Comparison of ENCODE assay signal across 16 cellular contexts in the genomic region with DNA sequence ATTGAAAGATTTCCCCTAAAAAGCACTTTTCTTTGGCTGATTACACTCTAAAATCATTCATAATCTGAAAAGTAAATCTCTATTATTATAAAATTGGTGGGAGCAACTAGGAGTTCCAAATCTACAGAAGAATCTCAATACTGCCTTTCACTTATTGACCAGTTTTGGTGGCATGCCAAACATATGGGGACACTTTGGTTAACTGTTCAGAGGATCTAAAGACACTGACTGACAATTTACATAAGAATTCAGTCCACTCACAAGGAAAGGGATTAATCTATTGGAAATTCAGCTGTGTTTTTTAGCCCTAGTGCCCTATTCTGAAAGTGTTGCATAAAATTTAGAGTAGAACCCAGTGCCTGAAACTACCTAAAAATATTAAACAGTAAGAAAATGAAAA.
A peak's percentile ranks its signal among the peaks of the same experiment; 100 is the strongest.
DNase-seq lines count a peak whose midpoint lies in the region; ATAC-seq and TF ChIP-seq lines count a peak whose summit lies in the region.
"Had no signal": no experiment of that assay in that cellular context is flagged by ENCODE, and none has a peak within 500 bp of the region (broad histone marks: within the 10 kb centered on the region; RNA-seq: fewer than 3 reads in every experiment).

No MANE protein-coding gene starts in this region.

- intact Hi-C loops in aorta (cut with DNase I): no loop called here

- CTCF ChIA-PET in SK-N-SH (lab: Yijun Ruan, JAX): interaction anchor here (0.8 to 1.2 kb wide), 2 partner anchors 12 to 58 kb away, joined by 3 read pairs; no protein-coding TSS in a partner anchor

- TF ChIP-seq RAD21 in SK-N-SH (IDR thresholded peaks at IDR 0.05; ENCODE audit: low read length): no peak

- H3K4me3 ChIP-seq in SK-N-SH (ENCODE audit: low read depth in 2 of 2, low read length in 1 of 2): no peak overlapping the region
- no peak overlapping the region for H3K4me3 ChIP-seq in RWPE2 (ENCODE audit: severe bottlenecking)
- H3K4me3 ChIP-seq in foreskin fibroblast (ENCODE audit: low read depth in 1 of 2, low read length in 2 of 2): no peak overlapping the region
- no peak overlapping the region for H3K4me3 ChIP-seq in aorta (ENCODE audit: low read length in 2 of 2)
- H3K4me3 ChIP-seq: GM23338 had no signal

- H2AFZ ChIP-seq in SK-N-SH (ENCODE audit: low read depth): peak overlapping the region; percentile 49; the same call in 1 of the 2 replicates
- H2AFZ ChIP-seq: GM23338 had no signal

- H3K27ac ChIP-seq in SK-N-SH (ENCODE audit: low read depth in 2 of 2, low read length in 1 of 2): no peak overlapping the region
- peak overlapping the region; percentile 58 for H3K27ac ChIP-seq in RWPE2 (ENCODE audit: poor library complexity, severe bottlenecking)
- no peak overlapping the region for H3K27ac ChIP-seq in aorta (ENCODE audit: low read depth in 1 of 2, low read length in 2 of 2)
- H3K27ac ChIP-seq: 22Rv1, C4-2B had no signal

- H3K9me3 ChIP-seq in SK-N-SH (no peaks in the 10 kb centered on the region; the same call in 1 of the 2 replicates), RWPE2 (ENCODE audit: severe bottlenecking) (no peaks in the 10 kb centered on the region), aorta (ENCODE audit: control insufficient read depth, low read length) (no peaks in the 10 kb centered on the region)
- H3K9me3 ChIP-seq: BE2C had no signal

- ATAC-seq in SK-N-SH treated with all-trans-retinoic acid at 6 μM for 48 hours (no peak), RWPE2 (ENCODE audit: low read depth) (no peak), HG03095 (IDR thresholded peaks at IDR 0.05; ENCODE audit: unreplicated experiment) (no peak), aorta (ENCODE audit: low FRiP score) (no peak)
- ATAC-seq: GM23338 had no signal

- H3K4me1 ChIP-seq in SK-N-SH (ENCODE audit: control insufficient read depth in 1 of 2, insufficient read depth in 2 of 2, low read depth in 1 of 2, low read length in 1 of 2): peaks cover 3 to 8% of the 10 kb centered on the region in 2 experiments; a peak in 2 of 4 replicates
- H3K4me1 ChIP-seq in RWPE2 (ENCODE audit: insufficient read depth, poor library complexity, severe bottlenecking): peaks cover 12% of the 10 kb centered on the region
- no peaks in the 10 kb centered on the region for H3K4me1 ChIP-seq in aorta (ENCODE audit: control insufficient read depth in 1 of 2, insufficient read depth in 2 of 2, low read length in 2 of 2)
- H3K4me1 ChIP-seq: BE2C had no signal

- H3K9me2 ChIP-seq in SK-N-SH: no peaks in the 10 kb centered on the region

- H3K9ac ChIP-seq in SK-N-SH: no peak overlapping the region

- no peaks in the 10 kb centered on the region for H3F3A ChIP-seq in SK-N-SH (replicated peaks; ENCODE audit: insufficient read depth)

- POLR2A ChIA-PET in SK-N-SH (lab: Yijun Ruan, JAX): no interaction called here

- no peak for TF ChIP-seq EP300 in SK-N-SH (IDR thresholded peaks at IDR 0.05; ENCODE audit: borderline replicate concordance in 1 of 2, low read depth in 1 of 2, low read length in 1 of 2)

- no peaks in the 10 kb centered on the region for H3K36me3 ChIP-seq in SK-N-SH (replicated peaks in 1 of 2; ENCODE audit: control insufficient read depth in 1 of 2, insufficient read depth in 2 of 2, low read length in 1 of 2)
- no peaks in the 10 kb centered on the region for H3K36me3 ChIP-seq in RWPE2 (ENCODE audit: low read depth)
- no peaks in the 10 kb centered on the region for H3K36me3 ChIP-seq in aorta (ENCODE audit: control insufficient read depth in 1 of 2, insufficient read depth in 2 of 2, low read length in 1 of 2)
- H3K36me3 ChIP-seq: BE2C had no signal

- no peaks in the 10 kb centered on the region for H3K27me3 ChIP-seq in SK-N-SH (ENCODE audit: insufficient read depth)
- H3K27me3 ChIP-seq in RWPE2 (ENCODE audit: insufficient read depth, poor library complexity, severe bottlenecking): no peaks in the 10 kb centered on the region
- no peaks in the 10 kb centered on the region for H3K27me3 ChIP-seq in aorta (ENCODE audit: control insufficient read depth in 1 of 2, insufficient read depth in 2 of 2, low read length in 1 of 2)
- H3K27me3 ChIP-seq: BE2C had no signal

- H3K4me2 ChIP-seq in SK-N-SH: no peak overlapping the region
- H3K4me2 ChIP-seq: GM23338 had no signal

- H4K20me1 ChIP-seq in SK-N-SH (ENCODE audit: insufficient read depth): no peaks in the 10 kb centered on the region

- H3K79me2 ChIP-seq in SK-N-SH (ENCODE audit: insufficient read depth): no peaks in the 10 kb centered on the region

- TF ChIP-seq CTCF in SK-N-SH (IDR thresholded peaks at IDR 0.05) (no peak), RWPE2 (IDR thresholded peaks at IDR 0.05; ENCODE audit: poor library complexity, severe bottlenecking) (no peak), foreskin fibroblast (IDR thresholded peaks at IDR 0.05; ENCODE audit: low read depth, low read length) (no peak)

- no peak for DNase-seq in SK-N-SH
- DNase-seq in RWPE2 (ENCODE audit: low spot score): no peak
- DNase-seq in foreskin fibroblast: peak; percentile 14 to 37
- DNase-seq in aorta: no peak
- no peak for DNase-seq in inferior parietal cortex (ENCODE audit: extremely low spot score)
- DNase-seq: ACHN; BE2C; CD4-positive, alpha-beta memory T cell; DMS79 treated with DMSO at 0.1 percent for 48 hours; EL; H7 had no signal

TF ChIP-seq in SK-N-SH, 30 proteins besides CTCF, POLR2A, EP300 and RAD21 (continues in another document):
- TF ChIP-seq NRF1 (IDR thresholded peaks at IDR 0.05; ENCODE audit: low read depth, low read length): no peak
- TF ChIP-seq GATA2 (CRISPR knock-in tag; IDR thresholded peaks at IDR 0.05): no peak
- TF ChIP-seq SIN3A (IDR thresholded peaks at IDR 0.05; ENCODE audit: borderline replicate concordance, low read depth, low read length): no peak
- TF ChIP-seq SMC3 (IDR thresholded peaks at IDR 0.05; ENCODE audit: low read depth, low read length): no peak
- TF ChIP-seq TEAD4 (IDR thresholded peaks at IDR 0.05; ENCODE audit: borderline replicate concordance, insufficient read depth): no peak
- TF ChIP-seq, protein P1, sequence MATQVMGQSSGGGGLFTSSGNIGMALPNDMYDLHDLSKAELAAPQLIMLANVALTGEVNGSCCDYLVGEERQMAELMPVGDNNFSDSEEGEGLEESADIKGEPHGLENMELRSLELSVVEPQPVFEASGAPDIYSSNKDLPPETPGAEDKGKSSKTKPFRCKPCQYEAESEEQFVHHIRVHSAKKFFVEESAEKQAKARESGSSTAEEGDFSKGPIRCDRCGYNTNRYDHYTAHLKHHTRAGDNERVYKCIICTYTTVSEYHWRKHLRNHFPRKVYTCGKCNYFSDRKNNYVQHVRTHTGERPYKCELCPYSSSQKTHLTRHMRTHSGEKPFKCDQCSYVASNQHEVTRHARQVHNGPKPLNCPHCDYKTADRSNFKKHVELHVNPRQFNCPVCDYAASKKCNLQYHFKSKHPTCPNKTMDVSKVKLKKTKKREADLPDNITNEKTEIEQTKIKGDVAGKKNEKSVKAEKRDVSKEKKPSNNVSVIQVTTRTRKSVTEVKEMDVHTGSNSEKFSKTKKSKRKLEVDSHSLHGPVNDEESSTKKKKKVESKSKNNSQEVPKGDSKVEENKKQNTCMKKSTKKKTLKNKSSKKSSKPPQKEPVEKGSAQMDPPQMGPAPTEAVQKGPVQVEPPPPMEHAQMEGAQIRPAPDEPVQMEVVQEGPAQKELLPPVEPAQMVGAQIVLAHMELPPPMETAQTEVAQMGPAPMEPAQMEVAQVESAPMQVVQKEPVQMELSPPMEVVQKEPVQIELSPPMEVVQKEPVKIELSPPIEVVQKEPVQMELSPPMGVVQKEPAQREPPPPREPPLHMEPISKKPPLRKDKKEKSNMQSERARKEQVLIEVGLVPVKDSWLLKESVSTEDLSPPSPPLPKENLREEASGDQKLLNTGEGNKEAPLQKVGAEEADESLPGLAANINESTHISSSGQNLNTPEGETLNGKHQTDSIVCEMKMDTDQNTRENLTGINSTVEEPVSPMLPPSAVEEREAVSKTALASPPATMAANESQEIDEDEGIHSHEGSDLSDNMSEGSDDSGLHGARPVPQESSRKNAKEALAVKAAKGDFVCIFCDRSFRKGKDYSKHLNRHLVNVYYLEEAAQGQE (IDR thresholded peaks at IDR 0.05; ENCODE audit: low read depth, low read length): no peak

TF ChIP-seq in SK-N-SH treated with all-trans-retinoic acid at 6 μM for 48 hours, 23 proteins besides CTCF, POLR2A, EP300 and RAD21:
- TF ChIP-seq TOX (CRISPR knock-in tag; IDR thresholded peaks at IDR 0.05; ENCODE audit: borderline replicate concordance): no peak

Comparison
In these comparisons a context has a peak if more than half of its experiments do, and no peak if none do; other contexts are left out.
1. DNase-seq: peak in foreskin fibroblast (2 of 2); none in SK-N-SH (single experiment), RWPE2 (single experiment), aorta (0 of 2) and inferior parietal cortex (single experiment).